ENCODE assay signal across 19 cellular contexts in genomic region chr11:64503354-64503753, GRCh38. TPM values are rescaled to one million over a fixed set of nuclear protein-coding genes. Genes with fewer than 3 reads are reported as not detected.
A peak's percentile ranks its signal among the peaks of the same experiment; 100 is the strongest.
DNase-seq lines count a peak whose midpoint lies in the region; ATAC-seq and TF ChIP-seq lines count a peak whose summit lies in the region.
"Had no signal": no experiment of that assay in that cellular context is flagged by ENCODE, and none has a peak within 500 bp of the region (broad histone marks: within the 10 kb centered on the region; RNA-seq: fewer than 3 reads in every experiment).

No MANE protein-coding gene starts in this region.

- peak overlapping the region; percentile 6 for H3K4me2 ChIP-seq in Loucy (ENCODE audit: low read depth, low read length, poor library complexity, severe bottlenecking)
- H3K4me2 ChIP-seq in hepatocyte = no peak overlapping the region
- H3K4me2 ChIP-seq: BLaER1 had no signal

- H3K27ac Mint-ChIP-seq in effector memory CD8-positive, alpha-beta T cell = no peak overlapping the region
- H3K27ac Mint-ChIP-seq: CD14-positive monocyte; CD4-positive, alpha-beta memory T cell had no signal

- H3K27me3 ChIP-seq in Loucy (ENCODE audit: insufficient read depth, low read length, poor library complexity, severe bottlenecking) (no peaks in the 10 kb centered on the region), hepatocyte (no peaks in the 10 kb centered on the region), breast epithelium (peaks cover 0 to 9% of the 10 kb centered on the region in 2 donors)
- H3K27me3 ChIP-seq: BLaER1 had no signal

- H3K9me3 Mint-ChIP-seq in effector memory CD8-positive, alpha-beta T cell = peaks cover 0 to 4% of the 10 kb centered on the region in 2 donors

- peaks cover 12% of the 10 kb centered on the region for H3F3A ChIP-seq in Loucy (ENCODE audit: low read depth)

- H3K79me2 ChIP-seq in Loucy (ENCODE audit: insufficient read depth, low read length) (peaks cover 2% of the 10 kb centered on the region; the same call in 1 of the 2 replicates), hepatocyte (no peaks in the 10 kb centered on the region)

- H3K4me3 Mint-ChIP-seq in effector memory CD8-positive, alpha-beta T cell = no peak overlapping the region
- H3K4me3 Mint-ChIP-seq: CD14-positive monocyte had no signal

- H3K4me3 ChIP-seq in Loucy (ENCODE audit: low read length, poor library complexity, severe bottlenecking) (no peak overlapping the region), hepatocyte (no peak overlapping the region), breast epithelium (no peak overlapping the region)
- H3K4me3 ChIP-seq: BLaER1 had no signal

- intact Hi-C loops in breast epithelium (cut with DNase I; ENCODE audit: low total_unique reads) = no loop called here

- peaks cover 15% of the 10 kb centered on the region; the same call in 1 of the 2 replicates for H3K9me3 ChIP-seq in Loucy (ENCODE audit: insufficient read depth, low read depth, low read length)
- H3K9me3 ChIP-seq in hepatocyte (ENCODE audit: low read depth) = no peaks in the 10 kb centered on the region
- H3K9me3 ChIP-seq in breast epithelium = peaks cover 5 to 9% of the 10 kb centered on the region in 2 donors

- peaks cover 74% of the 10 kb centered on the region for H3K4me1 ChIP-seq in Loucy (ENCODE audit: insufficient read depth, low read length, poor library complexity, severe bottlenecking)
- peaks cover 8% of the 10 kb centered on the region for H3K4me1 ChIP-seq in hepatocyte (ENCODE audit: insufficient read depth)
- no peaks in the 10 kb centered on the region for H3K4me1 ChIP-seq in breast epithelium

- H4K20me1 ChIP-seq in Loucy (ENCODE audit: insufficient read depth, low read length, poor library complexity, severe bottlenecking) = no peaks in the 10 kb centered on the region
- no peaks in the 10 kb centered on the region for H4K20me1 ChIP-seq in hepatocyte (ENCODE audit: insufficient read depth, poor library complexity, severe bottlenecking)
- H4K20me1 ChIP-seq: BLaER1 had no signal

- TF ChIP-seq CTCF in Loucy (conservative IDR thresholded peaks at IDR 0.05; ENCODE audit: low read length) (no peak), hepatocyte (IDR thresholded peaks at IDR 0.05; ENCODE audit: poor library complexity) (no peak), breast epithelium (IDR thresholded peaks at IDR 0.05) (no peak)

- H3K36me3 ChIP-seq in Loucy (ENCODE audit: insufficient read depth, low read length) (no peaks in the 10 kb centered on the region; the same call in 1 of the 2 replicates), hepatocyte (replicated peaks; ENCODE audit: insufficient read depth, low read depth) (no peaks in the 10 kb centered on the region), breast epithelium (no peaks in the 10 kb centered on the region)

- H3K4me1 Mint-ChIP-seq in effector memory CD8-positive, alpha-beta T cell (ENCODE audit: low read depth in 2 of 2) = peaks cover 0 to 1% of the 10 kb centered on the region in 2 donors
- H3K4me1 Mint-ChIP-seq: CD4-positive, alpha-beta memory T cell had no signal

- no peaks in the 10 kb centered on the region for H3K9me2 ChIP-seq in Loucy (replicated peaks; ENCODE audit: low read depth, low read length)
- H3K9me2 ChIP-seq in hepatocyte (replicated peaks; ENCODE audit: insufficient read depth) = no peaks in the 10 kb centered on the region

- no peak for ATAC-seq in effector memory CD8-positive, alpha-beta T cell (replicated peaks)

- DNase-seq in NCI-H2227 (lab: John Stamatoyannopoulos, UW; ENCODE audit: unreplicated experiment) (peak; percentile 9), NCI-H2227 treated with DMSO at 0.1 percent for 48 hours (lab: John Stamatoyannopoulos, UW) (no peak), hepatocyte (ENCODE audit: low spot score) (peak; percentile 21), breast epithelium (ENCODE audit: low spot score in 2 of 2) (no peak), NCI-H2081 treated with DMSO at 0.1 percent for 48 hours (lab: John Stamatoyannopoulos, UW) (no peak)
- no peak for DNase-seq in effector memory CD8-positive, alpha-beta T cell
- DNase-seq: 8988T; CD4-positive, alpha-beta memory T cell; DMS153; DMS79; GDM1; GOT3; H7 had no signal

- H2AFZ ChIP-seq in Loucy (ENCODE audit: low read length) (no peak overlapping the region; the same call in 1 of the 2 replicates), hepatocyte (no peak overlapping the region)

- WGBS in hepatocyte (ENCODE audit: low lambda C conversion rate, missing lambda C conversion rate) = 79% methylated on average over 3 of the region's 3 CpGs

- no peak overlapping the region for H3K27ac ChIP-seq in hepatocyte
- H3K27ac ChIP-seq in breast epithelium = no peak overlapping the region
- H3K27ac ChIP-seq: BLaER1 had no signal

- H3K27me3 Mint-ChIP-seq in effector memory CD8-positive, alpha-beta T cell = peaks cover 35 to 53% of the 10 kb centered on the region in 2 donors

- H3K9ac ChIP-seq in Loucy (ENCODE audit: low read depth, low read length, poor library complexity, severe bottlenecking) = peak overlapping the region; percentile 91
- H3K9ac ChIP-seq: BLaER1 had no signal

- no peak for TF ChIP-seq POLR2A in breast epithelium (IDR thresholded peaks at IDR 0.05)

- no peaks in the 10 kb centered on the region for H3K36me3 Mint-ChIP-seq in effector memory CD8-positive, alpha-beta T cell (ENCODE audit: insufficient read depth)
- H3K36me3 Mint-ChIP-seq: CD4-positive, alpha-beta memory T cell had no signal

RNA-seq across cellular contexts. Expression of gene SLC22A11, which starts 52.4 kb away (rescaled TPM):
- 0.10 TPM in 1 of 2 replicates, not detected in the other for total RNA-seq in hepatocyte
- 0.59 and 1.1 TPM in 2 replicates for polyA plus RNA-seq in hepatocyte
- not detected for total RNA-seq in breast epithelium
- total RNA-seq: A673; CD4-positive, alpha-beta memory T cell; Daoy; H7 had no signal
- polyA plus RNA-seq: AG04450; CD14-positive monocyte; CD4-positive, alpha-beta memory T cell had no signal

Comparison
In these comparisons a context has a peak if more than half of its experiments do, and no peak if none do; other contexts are left out.
1. DNase-seq: peak in NCI-H2227 (single experiment) and hepatocyte (single experiment); none in NCI-H2227 treated with DMSO at 0.1 percent for 48 hours (single experiment), breast epithelium (0 of 2), effector memory CD8-positive, alpha-beta T cell (0 of 3) and NCI-H2081 treated with DMSO at 0.1 percent for 48 hours (single experiment).